ENCODE assay signal across 25 cellular contexts in genomic region chr2:126810001-126810400, GRCh38.
A peak's percentile ranks its signal among the peaks of the same experiment; 100 is the strongest.
DNase-seq lines count a peak whose midpoint lies in the region; ATAC-seq, FAIRE-seq and TF ChIP-seq lines count a peak whose summit lies in the region.
"Had no signal": no experiment of that assay in that cellular context is flagged by ENCODE, and none has a peak within 500 bp of the region (broad histone marks: within the 10 kb centered on the region; RNA-seq: fewer than 3 reads in every experiment).

No MANE protein-coding gene starts in this region.

- intact Hi-C loops in sigmoid colon (cut with DNase I), result no loop called here

- no peak for ATAC-seq in A549
- ATAC-seq in GM21737 (IDR thresholded peaks at IDR 0.05; ENCODE audit: unreplicated experiment), result no peak
- ATAC-seq: GM12878 had no signal

- no peak overlapping the region for H3K4me2 ChIP-seq in A549
- no peak overlapping the region for H3K4me2 ChIP-seq in H1 (ENCODE audit: insufficient read depth in 1 of 2, low read depth in 2 of 2, low read length in 2 of 2)
- H3K4me2 ChIP-seq: BLaER1 had no signal

- H3K27me3 ChIP-seq in H1 (replicated peaks in 1 of 4; ENCODE audit: control insufficient read depth in 3 of 4, extremely low read depth in 1 of 4, insufficient read depth in 3 of 4, low read length in 3 of 4), result no peaks in the 10 kb centered on the region
- H3K27me3 ChIP-seq in sigmoid colon, result no peaks in the 10 kb centered on the region
- H3K27me3 ChIP-seq: BE2C, BLaER1 had no signal

- H3K79me2 ChIP-seq in H1 (ENCODE audit: control insufficient read depth in 1 of 2, insufficient read depth in 2 of 2, low read length in 2 of 2), result no peaks in the 10 kb centered on the region

- 51% methylated on average over 6 of the region's 6 CpGs for WGBS in A549 (ENCODE audit: missing lambda C conversion rate)
- WGBS in H1 (ENCODE audit: extremely low coverage in 1 of 2, insufficient coverage in 1 of 2, insufficient read length in 1 of 2, insufficient replicate concordance in 2 of 2, low coverage in 1 of 2, low lambda C conversion rate in 2 of 2, missing lambda C conversion rate in 1 of 2), 2 experiments, result 87% methylated on average over 6 of the region's 6 CpGs; no CpG with 5 or more reads in 1 of the 2 experiments
- WGBS in sigmoid colon, 2 donors, result 74 to 82% methylated on average over 6 of the region's 6 CpGs

- TF ChIP-seq POLR2A in A549 (IDR thresholded peaks at IDR 0.05; ENCODE audit: low read length), result no peak
- no peak for TF ChIP-seq POLR2A in H1 (IDR thresholded peaks at IDR 0.05; ENCODE audit: control extremely low read depth in 1 of 2, low read depth in 2 of 2, low read length in 2 of 2)
- no peak for TF ChIP-seq POLR2A in sigmoid colon (IDR thresholded peaks at IDR 0.05)

- 0 out of 3 replicates have a peak, but pooled peaks cover 7% of the 10 kb centered on the region for H3K9me3 ChIP-seq in A549
- H3K9me3 ChIP-seq in H1 (ENCODE audit: insufficient read depth in 2 of 2, low read depth in 1 of 2, low read length in 1 of 2), result peaks cover 0 to 3% of the 10 kb centered on the region in 2 experiments; a peak in 1 of 4 replicates
- no peaks in the 10 kb centered on the region for H3K9me3 ChIP-seq in sigmoid colon
- H3K9me3 ChIP-seq: BE2C, BLaER1 had no signal

- CTCF ChIA-PET in A549 (lab: Yijun Ruan, JAX), result interaction anchor here (0.6 to 1.2 kb wide), 2 partner anchors 76 to 1552 kb away, joined by 4 to 5 read pairs; no protein-coding TSS in a partner anchor
- CTCF ChIA-PET in H1 (lab: Charles Lee; ENCODE audit: partially characterized antibody), result no interaction called here

- peaks cover 2% of the 10 kb centered on the region for H3K27me3 Mint-ChIP-seq in osteocyte (ENCODE audit: unreplicated experiment)

- H3K9ac ChIP-seq in H1 (replicated peaks in 1 of 4; ENCODE audit: extremely low read depth in 1 of 4, low read depth in 3 of 4, low read length in 3 of 4), result no peak overlapping the region
- H3K9ac ChIP-seq: BLaER1 had no signal

- H3K4me3 ChIP-seq in A549, result no peak overlapping the region
- H3K4me3 ChIP-seq in H1 (ENCODE audit: extremely low read depth in 1 of 4, insufficient read depth in 2 of 4, low read depth in 3 of 4, low read length in 4 of 4), result no peak overlapping the region
- no peak overlapping the region for H3K4me3 ChIP-seq in sigmoid colon
- H3K4me3 ChIP-seq: BLaER1, GM12878 had no signal

- H4K8ac ChIP-seq in H1 (ENCODE audit: extremely low read depth, insufficient read depth, low read length), result no peak overlapping the region

- H3K9me3 Mint-ChIP-seq in osteocyte (ENCODE audit: unreplicated experiment), result peaks cover 4% of the 10 kb centered on the region

- no peak for TF ChIP-seq RAD21 in A549 (conservative IDR thresholded peaks at IDR 0.05 in 1 of 2, IDR thresholded peaks at IDR 0.05 in 1 of 2)
- TF ChIP-seq RAD21 in H1 (IDR thresholded peaks at IDR 0.05 in 1 of 2, conservative IDR thresholded peaks at IDR 0.05 in 1 of 2; ENCODE audit: low read depth in 2 of 2, low read length in 2 of 2), result no peak

- H3K56ac ChIP-seq in H1 (replicated peaks; ENCODE audit: insufficient read length, low read depth, low read length), result no peak overlapping the region

- peak overlapping the region; percentile 67 for H2BK120ac ChIP-seq in H1 (replicated peaks; ENCODE audit: low read depth, low read length)

- no peak overlapping the region for H3K14ac ChIP-seq in H1 (ENCODE audit: insufficient read length)

- no peak overlapping the region for H2BK12ac ChIP-seq in H1 (ENCODE audit: low read depth, low read length)

- no peak overlapping the region for H4K91ac ChIP-seq in H1 (replicated peaks; ENCODE audit: insufficient read length, low read length)

- no peak overlapping the region for H4K5ac ChIP-seq in H1 (ENCODE audit: insufficient read length, low read depth, low read length)

- no peak overlapping the region for H3K18ac ChIP-seq in H1 (ENCODE audit: extremely low read depth, low read length)

- TF ChIP-seq CTCF in A549 (IDR thresholded peaks at IDR 0.05) (no peak), H1 (IDR thresholded peaks at IDR 0.05; ENCODE audit: control extremely low read depth in 1 of 3, insufficient read depth in 1 of 3, low read depth in 1 of 3, low read length in 3 of 3) (no peak), osteocyte (IDR thresholded peaks at IDR 0.05) (no peak), sigmoid colon (IDR thresholded peaks at IDR 0.05) (no peak)

- H3K4me1 ChIP-seq in A549 (no peaks in the 10 kb centered on the region), H1 (replicated peaks in 1 of 4; ENCODE audit: control insufficient read depth in 3 of 4, insufficient read depth in 4 of 4, low read length in 3 of 4) (peaks cover 0 to 2% (median 0%) of the 10 kb centered on the region in 4 experiments; a peak in 1 of 7 replicates), sigmoid colon (no peaks in the 10 kb centered on the region)
- H3K4me1 ChIP-seq: BE2C, BLaER1 had no signal

- H3K23me2 ChIP-seq in H1 (ENCODE audit: low read depth, low read length), result no peaks in the 10 kb centered on the region

- no peaks in the 10 kb centered on the region for H3K79me1 ChIP-seq in H1 (ENCODE audit: low read depth, low read length)

- H3K4ac ChIP-seq in H1 (replicated peaks; ENCODE audit: insufficient read length, low read depth, low read length), result no peak overlapping the region

- no peak overlapping the region for H3K27ac ChIP-seq in A549
- no peak overlapping the region for H3K27ac ChIP-seq in H1 (ENCODE audit: low read depth, low read length)
- no peak overlapping the region for H3K27ac ChIP-seq in sigmoid colon
- H3K27ac ChIP-seq: 22Rv1, BLaER1 had no signal

- H2AFZ ChIP-seq in H1 (ENCODE audit: low read length), result no peak overlapping the region

- H3K23ac ChIP-seq in H1 (ENCODE audit: insufficient read length), result no peak overlapping the region

- no peak overlapping the region for H2BK20ac ChIP-seq in H1 (ENCODE audit: low read length)

- DNase-seq in A549 (ENCODE audit: low read depth in 1 of 2, low spot score in 1 of 2) (no peak), H1 (ENCODE audit: low read depth in 1 of 2, low spot score in 2 of 2) (no peak), osteocyte (ENCODE audit: extremely low spot score, unreplicated experiment) (peak; percentile 19), sigmoid colon (no peak)
- DNase-seq: ACHN; BE2C; C1 segment of cervical spinal cord; CD4-positive, alpha-beta memory T cell; CD4-positive, CD25-positive, alpha-beta regulatory T cell; CD8-positive, alpha-beta memory T cell; COR-L47; DMS 273 treated with DMSO at 0.1 percent for 48 hours; DMS153; DMS53; DMS79; DND-41; EL; GDM1 had no signal

- no peaks in the 10 kb centered on the region for H3K36me3 ChIP-seq in H1 (ENCODE audit: control insufficient read depth in 2 of 4, insufficient read depth in 4 of 4, low read length in 3 of 4)
- no peaks in the 10 kb centered on the region for H3K36me3 ChIP-seq in sigmoid colon
- H3K36me3 ChIP-seq: BE2C, BLaER1 had no signal

- no peak overlapping the region for H3K27ac Mint-ChIP-seq in osteocyte (ENCODE audit: unreplicated experiment)
- H3K27ac Mint-ChIP-seq: CD4-positive, alpha-beta memory T cell; CD4-positive, CD25-positive, alpha-beta regulatory T cell; CD8-positive, alpha-beta memory T cell had no signal

- no peak for FAIRE-seq in A549 (lab: Jason Lieb, UNC)
- FAIRE-seq in H1 (lab: Jason Lieb, UNC), result no peak
- FAIRE-seq: GM12878, GM12892, GM18507 had no signal

- no peak overlapping the region for H3K4me3 Mint-ChIP-seq in osteocyte (ENCODE audit: unreplicated experiment)
- H3K4me3 Mint-ChIP-seq: CD14-positive monocyte; CD4-positive, alpha-beta memory T cell; CD4-positive, CD25-positive, alpha-beta regulatory T cell; CD8-positive, alpha-beta memory T cell had no signal

- H3K4me1 Mint-ChIP-seq in osteocyte (ENCODE audit: unreplicated experiment), result no peaks in the 10 kb centered on the region
- H3K4me1 Mint-ChIP-seq: CD4-positive, alpha-beta memory T cell; CD4-positive, CD25-positive, alpha-beta regulatory T cell; CD8-positive, alpha-beta memory T cell had no signal

- POLR2A ChIA-PET in A549 (lab: Yijun Ruan, JAX) (no interaction called here), H1 (lab: Charles Lee; ENCODE audit: partially characterized antibody) (no interaction called here)

- H2AK5ac ChIP-seq in H1 (ENCODE audit: low read depth, low read length), result no peak overlapping the region

- H3K36me3 Mint-ChIP-seq in osteocyte (ENCODE audit: unreplicated experiment), result no peaks in the 10 kb centered on the region
- H3K36me3 Mint-ChIP-seq: CD14-positive monocyte; CD4-positive, alpha-beta memory T cell; CD4-positive, CD25-positive, alpha-beta regulatory T cell; CD8-positive, alpha-beta memory T cell had no signal

- H2BK15ac ChIP-seq in H1 (ENCODE audit: low read length), result no peak overlapping the region

- no peak overlapping the region for H2BK5ac ChIP-seq in H1 (ENCODE audit: low read depth, low read length)

- TF ChIP-seq EP300 in A549 (IDR thresholded peaks at IDR 0.05), result no peak
- TF ChIP-seq EP300 in H1 (IDR thresholded peaks at IDR 0.05; ENCODE audit: borderline replicate concordance in 1 of 2, low read depth in 2 of 2, low read length in 2 of 2), result no peak
- TF ChIP-seq EP300 in sigmoid colon (IDR thresholded peaks at IDR 0.05), result no peak

- H4K20me1 ChIP-seq in H1 (replicated peaks in 1 of 2; ENCODE audit: control insufficient read depth in 1 of 2, insufficient read depth in 2 of 2, low read length in 2 of 2), result no peaks in the 10 kb centered on the region
- H4K20me1 ChIP-seq: BLaER1 had no signal

TF ChIP-seq in A549, 52 proteins besides CTCF, POLR2A, EP300 and RAD21 (continues in another document):
- TF ChIP-seq FOXS1 (CRISPR knock-in tag; IDR thresholded peaks at IDR 0.05), result no peak
- no peak for TF ChIP-seq NR3C1 (IDR thresholded peaks at IDR 0.05)
- no peak for TF ChIP-seq ZSCAN20 (CRISPR knock-in tag; IDR thresholded peaks at IDR 0.05)

TF ChIP-seq in H1, 55 proteins besides CTCF, POLR2A, EP300 and RAD21 (continues in another document):
- TF ChIP-seq POU5F1 (IDR thresholded peaks at IDR 0.05; ENCODE audit: low read depth, low read length) (no peak), YY1 (IDR thresholded peaks at IDR 0.05; ENCODE audit: low read depth, low read length) (no peak), BCL11A (IDR thresholded peaks at IDR 0.05; ENCODE audit: low read depth in 2 of 2, low read length in 2 of 2) (no peak), RBBP5 (IDR thresholded peaks at IDR 0.05; ENCODE audit: borderline replicate concordance, low read depth, low read length) (no peak), CBX5 (IDR thresholded peaks at IDR 0.05; ENCODE audit: low read depth, low read length) (no peak)
